11 cellular contexts compared by ENCODE assay signal in the genomic region with DNA sequence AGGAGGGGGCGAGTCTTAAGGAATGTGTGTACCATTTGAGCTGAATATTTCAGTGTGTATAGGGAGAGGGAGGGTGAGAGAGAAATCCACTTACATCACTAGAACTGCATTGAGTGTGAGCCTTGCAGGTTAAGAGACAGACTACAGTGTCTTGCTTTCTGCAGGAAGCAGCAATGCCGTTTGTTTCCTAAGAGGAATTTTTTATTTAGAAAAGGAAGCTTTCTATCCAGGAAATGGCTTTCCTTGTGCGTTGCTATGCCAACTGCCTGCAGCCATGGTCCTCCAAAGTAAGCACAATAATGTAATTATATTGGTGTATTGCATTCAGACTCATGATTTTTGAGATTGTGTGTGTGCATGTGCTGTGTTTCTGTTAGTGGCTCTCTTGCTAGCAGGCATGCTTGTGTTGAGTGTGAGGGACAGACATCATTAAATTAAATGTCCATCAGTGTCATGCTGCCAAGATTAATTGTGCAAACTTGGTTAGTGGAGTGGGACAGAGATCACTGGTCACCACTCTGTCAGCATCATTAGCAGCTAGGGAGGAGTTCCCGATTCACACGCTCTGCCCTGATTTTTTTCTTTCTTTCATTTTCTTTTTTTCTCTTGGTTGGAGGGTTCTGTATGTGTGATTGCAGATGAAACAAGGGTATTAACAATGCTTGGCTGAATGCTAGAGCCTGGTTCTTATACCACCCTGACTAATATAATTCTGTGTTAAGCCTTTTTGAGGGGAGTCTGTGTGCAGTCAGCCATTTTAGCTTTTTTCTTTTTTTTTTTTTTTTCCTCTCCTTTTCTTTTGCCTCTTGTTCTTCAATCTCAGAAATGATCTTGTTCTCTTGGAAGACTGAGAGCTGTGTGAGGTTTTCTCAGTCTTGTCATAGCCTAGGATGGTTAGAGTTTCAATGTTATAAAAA.
DNase-seq lines count a peak whose midpoint lies in the region; FAIRE-seq and TF ChIP-seq lines count a peak whose summit lies in the region.
"Had no signal": no experiment of that assay in that cellular context is flagged by ENCODE, and none has a peak within 500 bp of the region (broad histone marks: within the 10 kb centered on the region; RNA-seq: fewer than 3 reads in every experiment).

No MANE protein-coding gene starts in this region.

- no peaks in the 10 kb centered on the region for H4K20me1 ChIP-seq in astrocyte (ENCODE audit: insufficient read depth, low read length)
- H4K20me1 ChIP-seq in PC-9 (ENCODE audit: insufficient read depth), result no peaks in the 10 kb centered on the region

- H3K4me2 ChIP-seq in astrocyte (ENCODE audit: low read length) (peak overlapping the region; percentile 85), PC-9 (no peak overlapping the region)

- H3K4me3 Mint-ChIP-seq in astrocyte (ENCODE audit: unreplicated experiment), result no peak overlapping the region
- H3K4me3 Mint-ChIP-seq: activated CD4-positive, alpha-beta T cell treated with anti-CD3 and anti-CD28 coated beads, Interleukin-2, amount 10 ng/mL, durations not matched to agents 7 days and 5 days had no signal

- peak in 2 of 3 experiments; percentile 8 to 54 for DNase-seq in NCI-H1417 (lab: John Stamatoyannopoulos, UW)
- DNase-seq in NCI-H1417 treated with DMSO at 0.1 percent for 48 hours (lab: John Stamatoyannopoulos, UW), result no peak
- peak; percentile 35 for DNase-seq in astrocyte (ENCODE audit: low read depth)
- DNase-seq in left kidney (ENCODE audit: low read depth, low spot score), result peak; percentile 78
- no peak for DNase-seq in tibial artery
- no peak for DNase-seq in GM20000 (ENCODE audit: low spot score)
- DNase-seq in NOMO-1 (lab: John Stamatoyannopoulos, UW; ENCODE audit: unreplicated experiment in 2 of 2), result no peak
- DNase-seq in PC-9, result no peak
- DNase-seq: activated CD4-positive, alpha-beta T cell treated with anti-CD3 and anti-CD28 coated beads, Interleukin-2, amount 10 ng/mL, durations not matched to agents 7 days and 5 days; NCI-H2029; stimulated activated CD4-positive, alpha-beta T cell treated with anti-CD3 and anti-CD28 coated beads, Interleukin-2, amount 100 ng/mL, for 48 hours had no signal

- peaks cover 16% of the 10 kb centered on the region for H3K4me1 Mint-ChIP-seq in astrocyte (ENCODE audit: low read depth, unreplicated experiment)
- H3K4me1 Mint-ChIP-seq: activated CD4-positive, alpha-beta T cell treated with anti-CD3 and anti-CD28 coated beads, Interleukin-2, amount 10 ng/mL, durations not matched to agents 7 days and 5 days had no signal

- H3K9me3 ChIP-seq in astrocyte (ENCODE audit: insufficient read depth, low read depth, low read length), result no peaks in the 10 kb centered on the region
- no peaks in the 10 kb centered on the region for H3K9me3 ChIP-seq in tibial artery
- no peaks in the 10 kb centered on the region for H3K9me3 ChIP-seq in PC-9 (ENCODE audit: insufficient read depth, low read depth)

- intact Hi-C loops in tibial artery (cut with DNase I; ENCODE audit: low total_unique reads), result no loop called here
- intact Hi-C loops in PC-9 (cut with micrococcal nuclease; ENCODE audit: unreplicated experiment), result no loop called here

- H2AFZ ChIP-seq in astrocyte (ENCODE audit: low read depth, low read length) (peak overlapping the region; percentile 54), PC-9 (no peak overlapping the region)

- no TSS peak for BruUV-seq in PC-9 (replicated peaks; lab: Mats Ljungman, UMichigan)

- no peaks in the 10 kb centered on the region for H3K27me3 ChIP-seq in astrocyte (ENCODE audit: insufficient read depth, low read length)
- H3K27me3 ChIP-seq in tibial artery, result no peaks in the 10 kb centered on the region
- H3K27me3 ChIP-seq in PC-9 (ENCODE audit: insufficient read depth, low read depth), result no peaks in the 10 kb centered on the region

- H3K9me2 ChIP-seq in PC-9 (ENCODE audit: insufficient read depth), result no peaks in the 10 kb centered on the region

- peak overlapping the region; percentile 51 for H3K4me3 ChIP-seq in astrocyte (ENCODE audit: insufficient read depth, low read depth, low read length)
- peak overlapping the region; percentile 34 to 38 for H3K4me3 ChIP-seq in tibial artery
- H3K4me3 ChIP-seq in PC-9, result no peak overlapping the region

- H3K9me3 Mint-ChIP-seq in astrocyte (ENCODE audit: unreplicated experiment), result no peaks in the 10 kb centered on the region
- H3K9me3 Mint-ChIP-seq: activated CD4-positive, alpha-beta T cell treated with anti-CD3 and anti-CD28 coated beads, Interleukin-2, amount 10 ng/mL, durations not matched to agents 7 days and 5 days had no signal

- H3K36me3 Mint-ChIP-seq in astrocyte (ENCODE audit: low read depth, unreplicated experiment), result no peaks in the 10 kb centered on the region

- H3K36me3 ChIP-seq in astrocyte (ENCODE audit: insufficient read depth, low read length) (no peaks in the 10 kb centered on the region), tibial artery (no peaks in the 10 kb centered on the region), PC-9 (ENCODE audit: low read depth) (no peaks in the 10 kb centered on the region)

- no peak for FAIRE-seq in astrocyte (lab: Jason Lieb, UNC)

- TF ChIP-seq CTCF in astrocyte (IDR thresholded peaks at IDR 0.05; ENCODE audit: insufficient read depth, low read depth, low read length) (no peak), tibial artery (IDR thresholded peaks at IDR 0.05) (no peak), GM20000 (IDR thresholded peaks at IDR 0.05; ENCODE audit: extremely low read depth, missing control alignments) (no peak), PC-9 (conservative IDR thresholded peaks at IDR 0.05) (no peak)

- peak overlapping the region; percentile 82 for H3K9ac ChIP-seq in astrocyte (ENCODE audit: low read length)

- peaks cover 17% of the 10 kb centered on the region for H3K4me1 ChIP-seq in astrocyte (ENCODE audit: insufficient read depth, low read length)
- H3K4me1 ChIP-seq in tibial artery, result peaks cover 0 to 54% (median 6%) of the 10 kb centered on the region in 4 donors
- H3K4me1 ChIP-seq in PC-9 (replicated peaks; ENCODE audit: insufficient read depth), result 0 out of 2 replicates have a peak, but pooled peaks cover 1% of the 10 kb centered on the region

- H3K27ac ChIP-seq in astrocyte (ENCODE audit: low read depth, low read length) (peak overlapping the region; percentile 76), tibial artery (peak overlapping the region; percentile 58 to 68), PC-9 (no peak overlapping the region)

- H3K79me2 ChIP-seq in astrocyte (ENCODE audit: insufficient read depth, low read length), result peaks cover 23% of the 10 kb centered on the region
- H3K79me2 ChIP-seq in PC-9 (ENCODE audit: low read depth), result no peaks in the 10 kb centered on the region

- H3K27me3 Mint-ChIP-seq in astrocyte (ENCODE audit: low read depth, unreplicated experiment), result no peaks in the 10 kb centered on the region
- H3K27me3 Mint-ChIP-seq: activated CD4-positive, alpha-beta T cell treated with anti-CD3 and anti-CD28 coated beads, Interleukin-2, amount 10 ng/mL, durations not matched to agents 7 days and 5 days had no signal

- H3F3A ChIP-seq in PC-9 (ENCODE audit: insufficient read depth, low read depth), result no peaks in the 10 kb centered on the region

- CTCF ChIA-PET in PC-9 (lab: Charles Lee), result interaction anchor here (0.6 kb wide), 1 partner anchor 1915 kb away, joined by 4 read pairs; no protein-coding TSS in a partner anchor

- POLR2A ChIA-PET in PC-9 (lab: Charles Lee; ENCODE audit: unreplicated experiment), result no interaction called here

- H3K27ac Mint-ChIP-seq in astrocyte (ENCODE audit: unreplicated experiment), result no peak overlapping the region
- H3K27ac Mint-ChIP-seq: activated CD4-positive, alpha-beta T cell treated with anti-CD3 and anti-CD28 coated beads, Interleukin-2, amount 10 ng/mL, durations not matched to agents 7 days and 5 days had no signal

Comparison
In these comparisons a context has a peak if more than half of its experiments do, and no peak if none do; other contexts are left out.
1. DNase-seq: peak in NCI-H1417 (2 of 3), astrocyte (single experiment) and left kidney (single experiment); none in NCI-H1417 treated with DMSO at 0.1 percent for 48 hours (single experiment), tibial artery (0 of 2), GM20000 (single experiment), NOMO-1 (0 of 2) and PC-9 (0 of 2).